Comparison of ENCODE assay signal across 8 cellular contexts in the genomic region with DNA sequence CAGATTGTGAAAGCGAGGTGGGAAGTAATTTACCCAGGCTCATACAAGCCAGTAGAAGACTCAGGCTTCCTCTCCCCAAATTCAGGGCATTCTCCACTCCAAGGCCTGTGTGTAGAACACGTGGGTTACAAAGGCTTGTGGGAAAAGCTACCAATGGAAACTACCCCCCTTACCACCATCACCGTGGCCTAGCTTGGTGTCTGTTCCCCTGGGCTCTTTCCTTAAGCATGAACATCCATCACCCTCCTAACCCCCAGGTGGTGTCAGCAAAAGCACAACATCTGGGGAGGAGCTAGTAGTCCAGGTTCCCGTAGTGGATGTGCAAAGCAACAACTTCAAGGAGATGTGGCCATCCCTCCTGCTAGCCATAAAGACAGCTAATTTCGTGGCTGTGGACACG. TPM values are rescaled to one million over a fixed set of nuclear protein-coding genes. Genes with fewer than 3 reads are reported as not detected.
DNase-seq lines count a peak whose midpoint lies in the region; ATAC-seq, FAIRE-seq and TF ChIP-seq lines count a peak whose summit lies in the region.

No MANE protein-coding gene starts in this region.

- TF ChIP-seq CTCF in GM12875 (IDR thresholded peaks at IDR 0.05; ENCODE audit: borderline replicate concordance, insufficient read depth, low read depth, low read length) (no peak), MCF 10A (IDR thresholded peaks at IDR 0.05; ENCODE audit: unreplicated experiment) (no peak)

- POLR2A ChIA-PET in MCF 10A (lab: Yijun Ruan, JAX): interaction anchor here (0.6 to 4.0 kb wide), 26 partner anchors 9 to 1568 kb away, joined by 3 to 115 read pairs (median 10); partner anchors contain the start of genes AKR1A1, ARMH1, CCDC163 and EIF2B3

- peaks cover 56% of the 10 kb centered on the region for H3K36me3 ChIP-seq in mesodermal cell (ENCODE audit: control insufficient read depth, insufficient read depth, low read length)

- peak; percentile 27 for FAIRE-seq in urothelium cell line (lab: Jason Lieb, UNC)

- 17 to 69% methylated on average over 2 to 3 of the region's 6 CpGs for WGBS in mesodermal cell (ENCODE audit: insufficient coverage in 2 of 2), 2 experiments

- H3K27me3 Mint-ChIP-seq in MCF 10A (ENCODE audit: insufficient read depth, unreplicated experiment): no peaks in the 10 kb centered on the region

- peak overlapping the region; percentile 97 for H3K27ac ChIP-seq in mesodermal cell (ENCODE audit: low read depth, low read length, severe bottlenecking)

- no TSS peak for BruUV-seq in MCF 10A (replicated peaks; lab: Mats Ljungman, UMichigan)

- peaks cover 32% of the 10 kb centered on the region for H3K36me3 Mint-ChIP-seq in MCF 10A (ENCODE audit: insufficient read depth, unreplicated experiment)

- H3K9me3 ChIP-seq in mesodermal cell (ENCODE audit: control insufficient read depth, low read length): peaks cover 5% of the 10 kb centered on the region

- H3K4me1 Mint-ChIP-seq in MCF 10A (ENCODE audit: insufficient read depth, unreplicated experiment): peaks cover 4% of the 10 kb centered on the region

- peak overlapping the region; percentile 93 for H3K4me3 Mint-ChIP-seq in MCF 10A (ENCODE audit: unreplicated experiment)

- intact Hi-C loops in MCF 10A (cut with micrococcal nuclease): no loop called here

- DNase-seq in MV-4-11 (lab: John Stamatoyannopoulos, UW) (peak; percentile 46), MCF 10A (ENCODE audit: unreplicated experiment) (peak; percentile 25), urothelium cell line (ENCODE audit: low spot score) (no peak), NCI-H1417 treated with DMSO at 0.1 percent for 48 hours (lab: John Stamatoyannopoulos, UW) (no peak), epidermal melanocyte (ENCODE audit: insufficient read length, low spot score) (no peak)

- no peaks in the 10 kb centered on the region for H3K9me3 Mint-ChIP-seq in MCF 10A (ENCODE audit: unreplicated experiment)

- peak overlapping the region; percentile 84 for H3K4me3 ChIP-seq in GM12875 (ENCODE audit: low read depth, low read length)
- H3K4me3 ChIP-seq in mesodermal cell (ENCODE audit: extremely low read depth, insufficient read depth, low read length, poor library complexity, severe bottlenecking): peak overlapping the region; percentile 77

- H3K4me1 ChIP-seq in mesodermal cell (ENCODE audit: control insufficient read depth, insufficient read depth, low read length, poor library complexity, severe bottlenecking): peaks cover 8% of the 10 kb centered on the region

- peak overlapping the region; percentile 93 for H3K27ac Mint-ChIP-seq in MCF 10A (ENCODE audit: low read depth, unreplicated experiment)

- CTCF ChIA-PET in MCF 10A (lab: Yijun Ruan, JAX): interaction anchor here (0.6 to 5.0 kb wide), 9 partner anchors 8 to 863 kb away, joined by 3 to 51 read pairs (median 4); partner anchors contain the start of genes MMACHC and TESK2

- ATAC-seq in GM21360 (IDR thresholded peaks at IDR 0.05; ENCODE audit: unreplicated experiment): no peak

RNA-seq across cellular contexts. Expression of gene MUTYH, which starts 0.6 kb away (rescaled TPM):
- 31.2 and 31.3 TPM in 2 replicates for total RNA-seq in MCF 10A (2022)
- polyA plus RNA-seq in mesodermal cell (2013, experiment 1 of 2): 22.3 TPM
- 23.0 TPM for polyA plus RNA-seq in mesodermal cell (2013, experiment 2 of 2)

RNA-seq across cellular contexts. Expression of gene TOE1, which starts 0.8 kb away (rescaled TPM):
- 11.1 and 13.3 TPM in 2 replicates for total RNA-seq in MCF 10A (2022)
- polyA plus RNA-seq in mesodermal cell (2013, experiment 1 of 2): 8.5 TPM
- polyA plus RNA-seq in mesodermal cell (2013, experiment 2 of 2): 7.3 TPM

RNA-seq across cellular contexts. Expression of gene HPDL, which starts 14.1 kb away (rescaled TPM):
- total RNA-seq in MCF 10A (2022): 0.37 TPM in 1 of 2 replicates, not detected in the other
- polyA plus RNA-seq in mesodermal cell (2013, experiment 1 of 2): 0.29 TPM
- polyA plus RNA-seq in mesodermal cell (2013, experiment 2 of 2): not detected

Comparison
In these comparisons a context has a peak if more than half of its experiments do, and no peak if none do; other contexts are left out.
1. DNase-seq: peak in MV-4-11 (single experiment) and MCF 10A (single experiment); none in urothelium cell line (single experiment), NCI-H1417 treated with DMSO at 0.1 percent for 48 hours (single experiment) and epidermal melanocyte (single experiment).